In genomic region chr3:42013652-42014442, GRCh38 we compare ENCODE assay signal across 8 cellular contexts. TPM values are rescaled to one million over a fixed set of nuclear protein-coding genes. Genes with fewer than 3 reads are reported as not detected.
A peak's percentile ranks its signal among the peaks of the same experiment; 100 is the strongest.
DNase-seq lines count a peak whose midpoint lies in the region; ATAC-seq lines count a peak whose summit lies in the region.

No MANE protein-coding gene starts in this region.

- H3K9me3 Mint-ChIP-seq in CD8-positive, alpha-beta memory T cell = no peaks in the 10 kb centered on the region
- no peaks in the 10 kb centered on the region for H3K9me3 Mint-ChIP-seq in activated T-helper 1 cell treated with anti-CD3 and anti-CD28 coated beads, Interleukin-12 subunit alpha, Interleukin-12 subunit beta, Interleukin-2, Interleukin-4 antibody, amounts not matched to agents 30 ng/mL and 10 ng/mL and 1 ng/mL, durations not matched to agents 14 hours and 24 hours and 36 hours

- intact Hi-C loops in activated T-helper 1 cell treated with anti-CD3 and anti-CD28 coated beads, Interleukin-12 subunit alpha, Interleukin-12 subunit beta, Interleukin-2, Interleukin-4 antibody, amounts not matched to agents 30 ng/mL and 10 ng/mL and 1 ng/mL, durations not matched to agents 14 hours and 24 hours and 36 hours (cut with micrococcal nuclease) = loop anchor here (1.0 to 5.0 kb wide), 11 partner anchors 52 to 1705 kb away; partner anchors contain the start of genes CTNNB1, EIF1B and ULK4

- H3K4me1 ChIP-seq in CD8-positive, alpha-beta memory T cell (ENCODE audit: insufficient read depth, low read length) = peaks cover 25% of the 10 kb centered on the region
- H3K4me1 ChIP-seq in trophoblast cell (ENCODE audit: control insufficient read depth in 1 of 2, insufficient read depth in 2 of 2, low read length in 2 of 2) = peaks cover 9 to 11% of the 10 kb centered on the region in 2 experiments

- peak overlapping the region; percentile 94 for H3K14ac ChIP-seq in trophoblast cell (ENCODE audit: low read length)

- peak overlapping the region; percentile 87 for H4K12ac ChIP-seq in trophoblast cell (ENCODE audit: low read depth, low read length)

- H3K4ac ChIP-seq in trophoblast cell (ENCODE audit: low read depth, low read length) = peak overlapping the region; percentile 84

- H3K4me3 ChIP-seq in CD8-positive, alpha-beta memory T cell (ENCODE audit: low read length) = peak overlapping the region; percentile 67
- H3K4me3 ChIP-seq in MG63 (peak overlapping the region; percentile 60), trophoblast cell (ENCODE audit: low read depth, low read length) (peak overlapping the region; percentile 98)

- no peak overlapping the region for H3K23ac ChIP-seq in trophoblast cell (ENCODE audit: low read length)

- H3K4me2 ChIP-seq in trophoblast cell (ENCODE audit: low read length) = peak overlapping the region; percentile 79

- no peaks in the 10 kb centered on the region for H3K36me3 ChIP-seq in CD8-positive, alpha-beta memory T cell (ENCODE audit: insufficient read depth, low read length)
- H3K36me3 ChIP-seq in MG63 (no peaks in the 10 kb centered on the region), trophoblast cell (ENCODE audit: control insufficient read depth in 1 of 2, insufficient read depth in 2 of 2, low read length in 2 of 2) (no peaks in the 10 kb centered on the region)

- H2AK5ac ChIP-seq in trophoblast cell (ENCODE audit: low read length) = peak overlapping the region; percentile 94

- peak overlapping the region; percentile 11 for H2BK12ac ChIP-seq in trophoblast cell (ENCODE audit: low read length)

- peaks cover 14% of the 10 kb centered on the region for H3K79me1 ChIP-seq in trophoblast cell (ENCODE audit: low read length)

- peak; percentile 14 to 55 (median 25) for DNase-seq in CD8-positive, alpha-beta memory T cell
- no peak for DNase-seq in MG63
- peak; percentile 20 for DNase-seq in activated T-helper 1 cell treated with anti-CD3 and anti-CD28 coated beads, Interleukin-12 subunit alpha, Interleukin-12 subunit beta, Interleukin-2, Interleukin-4 antibody, amounts not matched to agents 30 ng/mL and 10 ng/mL and 1 ng/mL, durations not matched to agents 14 hours and 24 hours and 36 hours (ENCODE audit: low spot score)
- DNase-seq in globus pallidus (ENCODE audit: low spot score) = peak; percentile 28
- DNase-seq in trophoblast cell = peak; percentile 19 to 57
- DNase-seq in medulla oblongata (ENCODE audit: extremely low spot score) = no peak
- DNase-seq in NCI-H2081 treated with DMSO at 0.1 percent for 48 hours (lab: John Stamatoyannopoulos, UW) = no peak

- no peaks in the 10 kb centered on the region for H3K27me3 ChIP-seq in CD8-positive, alpha-beta memory T cell (ENCODE audit: insufficient read depth, low read length, poor library complexity, severe bottlenecking)
- H3K27me3 ChIP-seq in MG63 (no peaks in the 10 kb centered on the region), trophoblast cell (ENCODE audit: insufficient read depth, low read length) (no peaks in the 10 kb centered on the region)

- peaks cover 32 to 51% (median 44%) of the 10 kb centered on the region in 3 donors for H3K4me1 Mint-ChIP-seq in CD8-positive, alpha-beta memory T cell
- H3K4me1 Mint-ChIP-seq in activated T-helper 1 cell treated with anti-CD3 and anti-CD28 coated beads, Interleukin-12 subunit alpha, Interleukin-12 subunit beta, Interleukin-2, Interleukin-4 antibody, amounts not matched to agents 30 ng/mL and 10 ng/mL and 1 ng/mL, durations not matched to agents 14 hours and 24 hours and 36 hours (ENCODE audit: low read depth) = peaks cover 47% of the 10 kb centered on the region

- H3K4me3 Mint-ChIP-seq in CD8-positive, alpha-beta memory T cell = peak overlapping the region; percentile 91 to 97 (median 92)
- peak overlapping the region; percentile 87 for H3K4me3 Mint-ChIP-seq in activated T-helper 1 cell treated with anti-CD3 and anti-CD28 coated beads, Interleukin-12 subunit alpha, Interleukin-12 subunit beta, Interleukin-2, Interleukin-4 antibody, amounts not matched to agents 30 ng/mL and 10 ng/mL and 1 ng/mL, durations not matched to agents 14 hours and 24 hours and 36 hours

- CTCF ChIA-PET in CD8-positive, alpha-beta memory T cell (lab: Charles Lee) = interaction anchor here (1.0 to 2.5 kb wide), 4 partner anchors 36 to 85 kb away, joined by 3 to 10 read pairs (median 4); partner anchors contain the start of gene ULK4

- H2BK5ac ChIP-seq in trophoblast cell (ENCODE audit: low read depth, low read length, poor library complexity) = peak overlapping the region; percentile 83

- H2BK120ac ChIP-seq in trophoblast cell (ENCODE audit: insufficient read depth, low read length, poor library complexity) = peak overlapping the region; percentile 84

- H3K79me2 ChIP-seq in trophoblast cell (ENCODE audit: control insufficient read depth, insufficient read depth, low read length, poor library complexity) = peaks cover 22% of the 10 kb centered on the region

- H3K27me3 Mint-ChIP-seq in CD8-positive, alpha-beta memory T cell = no peaks in the 10 kb centered on the region
- H3K27me3 Mint-ChIP-seq in activated T-helper 1 cell treated with anti-CD3 and anti-CD28 coated beads, Interleukin-12 subunit alpha, Interleukin-12 subunit beta, Interleukin-2, Interleukin-4 antibody, amounts not matched to agents 30 ng/mL and 10 ng/mL and 1 ng/mL, durations not matched to agents 14 hours and 24 hours and 36 hours (ENCODE audit: insufficient read depth) = no peaks in the 10 kb centered on the region

- WGBS in trophoblast cell (ENCODE audit: extremely low coverage, insufficient coverage, insufficient read length) = no CpG with 5 or more reads among the region's 110 CpGs

- H3K36me3 Mint-ChIP-seq in CD8-positive, alpha-beta memory T cell = peaks cover 0 to 10% (median 0%) of the 10 kb centered on the region in 3 donors
- peaks cover 4% of the 10 kb centered on the region for H3K36me3 Mint-ChIP-seq in activated T-helper 1 cell treated with anti-CD3 and anti-CD28 coated beads, Interleukin-12 subunit alpha, Interleukin-12 subunit beta, Interleukin-2, Interleukin-4 antibody, amounts not matched to agents 30 ng/mL and 10 ng/mL and 1 ng/mL, durations not matched to agents 14 hours and 24 hours and 36 hours (ENCODE audit: low read depth)

- H3K9me3 ChIP-seq in CD8-positive, alpha-beta memory T cell (ENCODE audit: low read length) = no peaks in the 10 kb centered on the region
- no peaks in the 10 kb centered on the region for H3K9me3 ChIP-seq in MG63
- peaks cover 2% of the 10 kb centered on the region for H3K9me3 ChIP-seq in trophoblast cell (ENCODE audit: insufficient read depth, low read depth, low read length)

- peak overlapping the region; percentile 86 for H4K8ac ChIP-seq in trophoblast cell (ENCODE audit: low read depth, low read length)

- POLR2A ChIA-PET in CD8-positive, alpha-beta memory T cell (lab: Charles Lee) = interaction anchor here (1.2 to 1.4 kb wide), 2 partner anchors 52 to 77 kb away, joined by 7 to 8 read pairs; partner anchors contain the start of genes TRAK1 and ULK4

- H2AFZ ChIP-seq in trophoblast cell (ENCODE audit: insufficient read depth, low read length, poor library complexity) = peak overlapping the region; percentile 77

- peak overlapping the region; percentile 71 for H3K27ac ChIP-seq in CD8-positive, alpha-beta memory T cell (ENCODE audit: low read depth, low read length)
- H3K27ac ChIP-seq in trophoblast cell (ENCODE audit: low read depth, low read length) = peak overlapping the region; percentile 73

- peak overlapping the region; percentile 87 for H4K91ac ChIP-seq in trophoblast cell (ENCODE audit: low read depth, low read length)

- H3K9ac ChIP-seq in trophoblast cell (ENCODE audit: low read length) = peak overlapping the region; percentile 93

- H3K27ac Mint-ChIP-seq in CD8-positive, alpha-beta memory T cell = peak overlapping the region; percentile 90 to 98 (median 93)
- peak overlapping the region; percentile 85 for H3K27ac Mint-ChIP-seq in activated T-helper 1 cell treated with anti-CD3 and anti-CD28 coated beads, Interleukin-12 subunit alpha, Interleukin-12 subunit beta, Interleukin-2, Interleukin-4 antibody, amounts not matched to agents 30 ng/mL and 10 ng/mL and 1 ng/mL, durations not matched to agents 14 hours and 24 hours and 36 hours

- peak overlapping the region; percentile 96 for H3K18ac ChIP-seq in trophoblast cell (ENCODE audit: low read length)

- peak; percentile 20 for ATAC-seq in GM21515 (IDR thresholded peaks at IDR 0.05; ENCODE audit: unreplicated experiment)

RNA-seq across cellular contexts. Expression of gene ULK4, which starts 51.9 kb away (rescaled TPM):
- 10 to 100 TPM; 12.3 to 12.7 TPM for total RNA-seq in CD8-positive, alpha-beta memory T cell
- polyA plus RNA-seq in CD8-positive, alpha-beta memory T cell = 10.4 TPM
- 0.79 and 3.6 TPM in 2 replicates for total RNA-seq in MG63 (2014; rRNA removed; shearing (Covaris generic); ENCODE audit: low replicate concordance)
- 7.3 and 8.1 TPM in 2 replicates for total RNA-seq in activated T-helper 1 cell treated with anti-CD3 and anti-CD28 coated beads, Interleukin-12 subunit alpha, Interleukin-12 subunit beta, Interleukin-2, Interleukin-4 antibody, amounts not matched to agents 30 ng/mL and 10 ng/mL and 1 ng/mL, durations not matched to agents 14 hours and 24 hours and 36 hours
- 2.4 and 2.6 TPM in 2 replicates for polyA plus RNA-seq in trophoblast cell (2013)

Comparison
In these comparisons a context has a peak if more than half of its experiments do, and no peak if none do; other contexts are left out.
1. DNase-seq: peak in CD8-positive, alpha-beta memory T cell (5 of 5), activated T-helper 1 cell treated with anti-CD3 and anti-CD28 coated beads, Interleukin-12 subunit alpha, Interleukin-12 subunit beta, Interleukin-2, Interleukin-4 antibody, amounts not matched to agents 30 ng/mL and 10 ng/mL and 1 ng/mL, durations not matched to agents 14 hours and 24 hours and 36 hours (single experiment), globus pallidus (single experiment) and trophoblast cell (2 of 2); none in MG63 (single experiment), medulla oblongata (single experiment) and NCI-H2081 treated with DMSO at 0.1 percent for 48 hours (single experiment).
2. Peak in every context shown above with its lines, with median percentiles within 50 percentile points of each other: H3K4me3 ChIP-seq.